In genomic region chr1:44129616-44130500, GRCh38 we compare ENCODE assay signal across 18 cellular contexts. TPM values are rescaled to one million over a fixed set of nuclear protein-coding genes. Genes with fewer than 3 reads are reported as not detected.
A peak's percentile ranks its signal among the peaks of the same experiment; 100 is the strongest.
DNase-seq lines count a peak whose midpoint lies in the region; ATAC-seq and TF ChIP-seq lines count a peak whose summit lies in the region.
"Had no signal": no experiment of that assay in that cellular context is flagged by ENCODE, and none has a peak within 500 bp of the region (broad histone marks: within the 10 kb centered on the region; RNA-seq: fewer than 3 reads in every experiment).

No MANE protein-coding gene starts in this region.

- H3K4me3 ChIP-seq in right atrium auricular region (no peak overlapping the region), left ventricle myocardium inferior (no peak overlapping the region)
- H3K4me3 ChIP-seq: A549; BLaER1 treated with 17β-estradiol and CSF1 and Interleukin-3, amounts not matched to agents 10 nM and 100 nM had no signal

- H3K27me3 ChIP-seq in right atrium auricular region (no peaks in the 10 kb centered on the region), left ventricle myocardium inferior (ENCODE audit: low read depth) (peaks cover 48% of the 10 kb centered on the region)
- H3K27me3 ChIP-seq: BLaER1 treated with 17β-estradiol and CSF1 and Interleukin-3, amounts not matched to agents 10 nM and 100 nM had no signal

- H3K9me3 ChIP-seq in right atrium auricular region (no peaks in the 10 kb centered on the region), left ventricle myocardium inferior (replicated peaks) (no peaks in the 10 kb centered on the region)
- H3K9me3 ChIP-seq: A549; BLaER1 treated with 17β-estradiol and CSF1 and Interleukin-3, amounts not matched to agents 10 nM and 100 nM; Caco-2 had no signal

- intact Hi-C loops in left ventricle myocardium inferior (cut with micrococcal nuclease) = no loop called here

- DNase-seq in right atrium auricular region (ENCODE audit: low spot score) (peak; percentile 32), left ventricle myocardium inferior (no peak), NCI-H524 treated with DMSO at 0.1 percent for 48 hours (lab: John Stamatoyannopoulos, UW) (no peak), NCI-H2196 (lab: John Stamatoyannopoulos, UW; ENCODE audit: unreplicated experiment) (no peak)
- no peak for DNase-seq in stimulated activated effector memory CD8-positive, alpha-beta T cell treated with anti-CD3 and anti-CD28 coated beads, Interleukin-12 subunit alpha, Interleukin-12 subunit beta, amount 100 ng/mL, for 72 hours (ENCODE audit: low spot score in 2 of 2)
- DNase-seq: AML-193; Caco-2; Calu3; CD4-positive, alpha-beta T cell; CD8-positive, alpha-beta T cell; DMS79 treated with DMSO at 0.1 percent for 48 hours; GF-D8 had no signal

- peak; percentile 26 for ATAC-seq in stimulated activated effector memory CD8-positive, alpha-beta T cell treated with anti-CD3 and anti-CD28 coated beads, Interleukin-12 subunit alpha, Interleukin-12 subunit beta, amount 100 ng/mL, for 72 hours
- ATAC-seq: A549; CD8-positive, alpha-beta T cell had no signal

- H3K9me3 Mint-ChIP-seq in stimulated activated effector memory CD8-positive, alpha-beta T cell treated with anti-CD3 and anti-CD28 coated beads, Interleukin-12 subunit alpha, Interleukin-12 subunit beta, amount 100 ng/mL, for 72 hours = no peaks in the 10 kb centered on the region
- H3K9me3 Mint-ChIP-seq: CD4-positive, alpha-beta T cell; CD8-positive, alpha-beta T cell had no signal

- H3K36me3 Mint-ChIP-seq in stimulated activated effector memory CD8-positive, alpha-beta T cell treated with anti-CD3 and anti-CD28 coated beads, Interleukin-12 subunit alpha, Interleukin-12 subunit beta, amount 100 ng/mL, for 72 hours = no peaks in the 10 kb centered on the region
- H3K36me3 Mint-ChIP-seq: CD8-positive, alpha-beta T cell had no signal

- H3K4me1 Mint-ChIP-seq in stimulated activated effector memory CD8-positive, alpha-beta T cell treated with anti-CD3 and anti-CD28 coated beads, Interleukin-12 subunit alpha, Interleukin-12 subunit beta, amount 100 ng/mL, for 72 hours = no peaks in the 10 kb centered on the region
- H3K4me1 Mint-ChIP-seq: B cell had no signal

- no peak overlapping the region for H3K27ac ChIP-seq in right atrium auricular region
- no peak overlapping the region for H3K27ac ChIP-seq in left ventricle myocardium inferior (replicated peaks)
- H3K27ac ChIP-seq: 22Rv1; A549; BLaER1 treated with 17β-estradiol and CSF1 and Interleukin-3, amounts not matched to agents 10 nM and 100 nM; C4-2B had no signal

- H3K4me3 Mint-ChIP-seq in stimulated activated effector memory CD8-positive, alpha-beta T cell treated with anti-CD3 and anti-CD28 coated beads, Interleukin-12 subunit alpha, Interleukin-12 subunit beta, amount 100 ng/mL, for 72 hours = no peak overlapping the region
- H3K4me3 Mint-ChIP-seq: B cell; CD4-positive, alpha-beta T cell; CD8-positive, alpha-beta T cell had no signal

- no peak for TF ChIP-seq CTCF in right atrium auricular region (IDR thresholded peaks at IDR 0.05)
- TF ChIP-seq CTCF in left ventricle myocardium inferior (IDR thresholded peaks at IDR 0.05; ENCODE audit: borderline replicate concordance) = no peak

- no peaks in the 10 kb centered on the region for H3K4me1 ChIP-seq in right atrium auricular region
- H3K4me1 ChIP-seq in left ventricle myocardium inferior = no peaks in the 10 kb centered on the region
- H3K4me1 ChIP-seq: A549, Caco-2 had no signal

- H3K36me3 ChIP-seq in right atrium auricular region (no peaks in the 10 kb centered on the region), left ventricle myocardium inferior (no peaks in the 10 kb centered on the region)
- H3K36me3 ChIP-seq: BLaER1 treated with 17β-estradiol and CSF1 and Interleukin-3, amounts not matched to agents 10 nM and 100 nM had no signal

- H3K27ac Mint-ChIP-seq in stimulated activated effector memory CD8-positive, alpha-beta T cell treated with anti-CD3 and anti-CD28 coated beads, Interleukin-12 subunit alpha, Interleukin-12 subunit beta, amount 100 ng/mL, for 72 hours = no peak overlapping the region
- H3K27ac Mint-ChIP-seq: B cell; CD4-positive, alpha-beta T cell; CD8-positive, alpha-beta T cell had no signal

RNA-seq across cellular contexts. Expression of gene KLF17, which starts 11.2 kb away (rescaled TPM):
- not detected for total RNA-seq in right atrium auricular region
- not detected for total RNA-seq in left ventricle myocardium inferior
- total RNA-seq: A172; B cell; Caco-2; Calu3; CD4-positive, alpha-beta T cell; CD8-positive, alpha-beta T cell had no signal

RNA-seq across cellular contexts. Expression of gene KLF18, which starts 11.6 kb away (rescaled TPM):
- total RNA-seq in right atrium auricular region (not detected), left ventricle myocardium inferior (not detected)
- total RNA-seq: A172; B cell; Caco-2; Calu3; CD4-positive, alpha-beta T cell; CD8-positive, alpha-beta T cell had no signal
